17 cellular contexts compared by ENCODE assay signal in the genomic region with DNA sequence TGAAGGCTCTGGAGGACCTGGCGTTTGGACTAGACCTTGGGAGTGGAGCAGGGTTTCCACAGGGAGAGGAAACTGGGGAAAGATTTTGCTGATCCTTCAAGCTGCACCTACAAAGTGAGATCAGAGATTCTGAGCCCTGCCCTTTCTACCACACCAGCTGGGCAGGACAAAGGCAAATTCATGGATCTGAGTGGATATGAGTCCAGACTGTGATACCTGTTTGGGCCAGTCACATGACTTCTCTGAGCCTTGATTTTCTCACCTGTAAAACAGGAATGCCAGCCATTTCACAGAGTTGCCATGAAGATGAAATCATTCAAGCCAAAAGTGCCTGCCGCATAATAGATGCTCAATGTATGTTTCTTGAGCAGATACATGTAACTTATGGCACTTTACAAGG. TPM values are rescaled to one million over a fixed set of nuclear protein-coding genes. Genes with fewer than 3 reads are reported as not detected.
A peak's percentile ranks its signal among the peaks of the same experiment; 100 is the strongest.
DNase-seq lines count a peak whose midpoint lies in the region; ATAC-seq and TF ChIP-seq lines count a peak whose summit lies in the region.
"Had no signal": no experiment of that assay in that cellular context is flagged by ENCODE, and none has a peak within 500 bp of the region (broad histone marks: within the 10 kb centered on the region; RNA-seq: fewer than 3 reads in every experiment).

No MANE protein-coding gene starts in this region.

- H3K36me3 ChIP-seq in CD8-positive, alpha-beta memory T cell (ENCODE audit: insufficient read depth, low read length): no peaks in the 10 kb centered on the region
- H3K36me3 ChIP-seq in thyroid gland: no peaks in the 10 kb centered on the region
- H3K36me3 ChIP-seq in MM.1S (replicated peaks; ENCODE audit: insufficient read depth, low read length): no peaks in the 10 kb centered on the region

- peaks cover 0 to 21% (median 0%) of the 10 kb centered on the region in 3 donors for H3K36me3 Mint-ChIP-seq in CD8-positive, alpha-beta memory T cell
- peaks cover 16% of the 10 kb centered on the region for H3K36me3 Mint-ChIP-seq in activated T-helper 1 cell treated with anti-CD3 and anti-CD28 coated beads, Interleukin-12 subunit alpha, Interleukin-12 subunit beta, Interleukin-2, Interleukin-4 antibody, amounts not matched to agents 30 ng/mL and 10 ng/mL and 1 ng/mL, durations not matched to agents 14 hours and 24 hours and 36 hours (ENCODE audit: low read depth)
- H3K36me3 Mint-ChIP-seq in immature natural killer cell: peaks cover 0 to 8% (median 0%) of the 10 kb centered on the region in 3 donors
- H3K36me3 Mint-ChIP-seq in activated CD4-positive, alpha-beta T cell treated with anti-CD3 and anti-CD28 coated beads, Interleukin-2, amount 10 ng/mL, durations not matched to agents 24 days and 14 days (ENCODE audit: low read depth): peaks cover 36% of the 10 kb centered on the region
- H3K36me3 Mint-ChIP-seq: IgD-negative memory B cell had no signal

- H3K79me2 ChIP-seq in MM.1S (ENCODE audit: low read length): no peaks in the 10 kb centered on the region

- no peaks in the 10 kb centered on the region for H4K20me1 ChIP-seq in MM.1S (ENCODE audit: insufficient read depth, low read length)

- POLR2A ChIA-PET in CD8-positive, alpha-beta memory T cell (lab: Charles Lee): no interaction called here

- no peak overlapping the region for H3K27ac ChIP-seq in CD8-positive, alpha-beta memory T cell (ENCODE audit: low read depth, low read length)
- H3K27ac ChIP-seq in thyroid gland (peak overlapping the region in 2 of 3 donors; percentile 82 to 90), MM.1S (ENCODE audit: low read length) (no peak overlapping the region)
- H3K27ac ChIP-seq: C4-2B had no signal

- no peak overlapping the region for H2AFZ ChIP-seq in MM.1S (ENCODE audit: low read length)

- TF ChIP-seq POLR2A in thyroid gland (IDR thresholded peaks at IDR 0.05): no peak

- H3K27ac Mint-ChIP-seq in CD8-positive, alpha-beta memory T cell: peak overlapping the region in 5 of 8 donors; percentile 19 to 73 (median 52)
- peak overlapping the region; percentile 22 for H3K27ac Mint-ChIP-seq in activated T-helper 1 cell treated with anti-CD3 and anti-CD28 coated beads, Interleukin-12 subunit alpha, Interleukin-12 subunit beta, Interleukin-2, Interleukin-4 antibody, amounts not matched to agents 30 ng/mL and 10 ng/mL and 1 ng/mL, durations not matched to agents 14 hours and 24 hours and 36 hours
- peak overlapping the region in 4 of 6 donors; percentile 21 to 49 (median 30) for H3K27ac Mint-ChIP-seq in immature natural killer cell
- no peak overlapping the region for H3K27ac Mint-ChIP-seq in activated CD4-positive, alpha-beta T cell treated with anti-CD3 and anti-CD28 coated beads, Interleukin-2, amount 10 ng/mL, durations not matched to agents 24 days and 14 days

- CTCF ChIA-PET in CD8-positive, alpha-beta memory T cell (lab: Charles Lee): interaction anchor here (1.0 kb wide), 1 partner anchor 110 kb away, joined by 4 read pairs; the partner anchor contains the start of gene EIF2D

- no peak overlapping the region for H3K4me3 Mint-ChIP-seq in CD8-positive, alpha-beta memory T cell
- H3K4me3 Mint-ChIP-seq in activated T-helper 1 cell treated with anti-CD3 and anti-CD28 coated beads, Interleukin-12 subunit alpha, Interleukin-12 subunit beta, Interleukin-2, Interleukin-4 antibody, amounts not matched to agents 30 ng/mL and 10 ng/mL and 1 ng/mL, durations not matched to agents 14 hours and 24 hours and 36 hours: no peak overlapping the region
- no peak overlapping the region for H3K4me3 Mint-ChIP-seq in immature natural killer cell
- no peak overlapping the region for H3K4me3 Mint-ChIP-seq in activated CD4-positive, alpha-beta T cell treated with anti-CD3 and anti-CD28 coated beads, Interleukin-2, amount 10 ng/mL, durations not matched to agents 24 days and 14 days
- H3K4me3 Mint-ChIP-seq: IgD-negative memory B cell had no signal

- intact Hi-C loops in activated T-helper 1 cell treated with anti-CD3 and anti-CD28 coated beads, Interleukin-12 subunit alpha, Interleukin-12 subunit beta, Interleukin-2, Interleukin-4 antibody, amounts not matched to agents 30 ng/mL and 10 ng/mL and 1 ng/mL, durations not matched to agents 14 hours and 24 hours and 36 hours (cut with micrococcal nuclease): loop anchor here (10.0 kb wide), 2 partner anchors 302 to 402 kb away; no protein-coding TSS in a partner anchor
- intact Hi-C loops in thyroid gland (cut with DNase I): no loop called here
- intact Hi-C loops in activated CD4-positive, alpha-beta T cell treated with anti-CD3 and anti-CD28 coated beads, Interleukin-2, amount 10 ng/mL, durations not matched to agents 24 days and 14 days (cut with micrococcal nuclease): no loop called here

- H3K9me2 ChIP-seq in MM.1S (replicated peaks; ENCODE audit: insufficient read depth, low read length): no peaks in the 10 kb centered on the region

- no peak overlapping the region for H3K4me3 ChIP-seq in CD8-positive, alpha-beta memory T cell (ENCODE audit: low read length)
- no peak overlapping the region for H3K4me3 ChIP-seq in thyroid gland (replicated peaks in 1 of 3)
- H3K4me3 ChIP-seq in MM.1S (ENCODE audit: low read length): no peak overlapping the region

- H3K9me3 ChIP-seq in CD8-positive, alpha-beta memory T cell (ENCODE audit: low read length): no peaks in the 10 kb centered on the region
- H3K9me3 ChIP-seq in thyroid gland (no peaks in the 10 kb centered on the region), MM.1S (replicated peaks; ENCODE audit: insufficient read depth, low read length) (no peaks in the 10 kb centered on the region)

- no peaks in the 10 kb centered on the region for H3K27me3 ChIP-seq in CD8-positive, alpha-beta memory T cell (ENCODE audit: insufficient read depth, low read length, poor library complexity, severe bottlenecking)
- no peaks in the 10 kb centered on the region for H3K27me3 ChIP-seq in thyroid gland
- H3K27me3 ChIP-seq in MM.1S (replicated peaks; ENCODE audit: insufficient read depth, low read length): no peaks in the 10 kb centered on the region

- no peak for ATAC-seq in GM19035 (IDR thresholded peaks at IDR 0.05; ENCODE audit: unreplicated experiment)

- no peaks in the 10 kb centered on the region for H3K9me3 Mint-ChIP-seq in CD8-positive, alpha-beta memory T cell
- H3K9me3 Mint-ChIP-seq in activated T-helper 1 cell treated with anti-CD3 and anti-CD28 coated beads, Interleukin-12 subunit alpha, Interleukin-12 subunit beta, Interleukin-2, Interleukin-4 antibody, amounts not matched to agents 30 ng/mL and 10 ng/mL and 1 ng/mL, durations not matched to agents 14 hours and 24 hours and 36 hours: no peaks in the 10 kb centered on the region
- no peaks in the 10 kb centered on the region for H3K9me3 Mint-ChIP-seq in immature natural killer cell
- H3K9me3 Mint-ChIP-seq in activated CD4-positive, alpha-beta T cell treated with anti-CD3 and anti-CD28 coated beads, Interleukin-2, amount 10 ng/mL, durations not matched to agents 24 days and 14 days: no peaks in the 10 kb centered on the region
- H3K9me3 Mint-ChIP-seq: IgD-negative memory B cell had no signal

- H3K27me3 Mint-ChIP-seq in CD8-positive, alpha-beta memory T cell: no peaks in the 10 kb centered on the region
- no peaks in the 10 kb centered on the region for H3K27me3 Mint-ChIP-seq in activated T-helper 1 cell treated with anti-CD3 and anti-CD28 coated beads, Interleukin-12 subunit alpha, Interleukin-12 subunit beta, Interleukin-2, Interleukin-4 antibody, amounts not matched to agents 30 ng/mL and 10 ng/mL and 1 ng/mL, durations not matched to agents 14 hours and 24 hours and 36 hours (ENCODE audit: insufficient read depth)
- peaks cover 3 to 10% (median 9%) of the 10 kb centered on the region in 3 donors for H3K27me3 Mint-ChIP-seq in immature natural killer cell (ENCODE audit: low read depth in 3 of 3)
- H3K27me3 Mint-ChIP-seq in activated CD4-positive, alpha-beta T cell treated with anti-CD3 and anti-CD28 coated beads, Interleukin-2, amount 10 ng/mL, durations not matched to agents 24 days and 14 days: peaks cover 3% of the 10 kb centered on the region

- 94 to 95% methylated on average over 2 of the region's 2 CpGs for WGBS in thyroid gland, 2 donors

- no peak for TF ChIP-seq CTCF in thyroid gland (IDR thresholded peaks at IDR 0.05)
- no peak for TF ChIP-seq CTCF in MM.1S (IDR thresholded peaks at IDR 0.05; ENCODE audit: low read length)

- no peaks in the 10 kb centered on the region for H3F3A ChIP-seq in MM.1S (ENCODE audit: insufficient read depth, low read length)

- no peak overlapping the region for H3K4me2 ChIP-seq in MM.1S (ENCODE audit: low read depth, low read length)

- no peak for DNase-seq in CD8-positive, alpha-beta memory T cell
- DNase-seq in activated T-helper 1 cell treated with anti-CD3 and anti-CD28 coated beads, Interleukin-12 subunit alpha, Interleukin-12 subunit beta, Interleukin-2, Interleukin-4 antibody, amounts not matched to agents 30 ng/mL and 10 ng/mL and 1 ng/mL, durations not matched to agents 14 hours and 24 hours and 36 hours (ENCODE audit: low spot score): no peak
- DNase-seq in immature natural killer cell (no peak), thyroid gland (no peak), MM.1S (no peak), Kasumi-1 (lab: John Stamatoyannopoulos, UW) (no peak)
- no peak for DNase-seq in activated CD4-positive, alpha-beta T cell treated with anti-CD3 and anti-CD28 coated beads, Interleukin-2, amount 10 ng/mL, durations not matched to agents 24 days and 14 days
- DNase-seq: COR-L47, DMS 273 treated with DMSO at 0.1 percent for 48 hours, DND-41, NCI-H1105 treated with DMSO at 0.1 percent for 48 hours, NCI-H1694, NCI-H2227 treated with DMSO at 0.1 percent for 48 hours, NCI-H524 had no signal

- peaks cover 31 to 43% (median 34%) of the 10 kb centered on the region in 3 donors for H3K4me1 Mint-ChIP-seq in CD8-positive, alpha-beta memory T cell
- H3K4me1 Mint-ChIP-seq in activated T-helper 1 cell treated with anti-CD3 and anti-CD28 coated beads, Interleukin-12 subunit alpha, Interleukin-12 subunit beta, Interleukin-2, Interleukin-4 antibody, amounts not matched to agents 30 ng/mL and 10 ng/mL and 1 ng/mL, durations not matched to agents 14 hours and 24 hours and 36 hours (ENCODE audit: low read depth): peaks cover 36% of the 10 kb centered on the region
- H3K4me1 Mint-ChIP-seq in immature natural killer cell: peaks cover 30 to 43% of the 10 kb centered on the region in 2 donors
- H3K4me1 Mint-ChIP-seq in activated CD4-positive, alpha-beta T cell treated with anti-CD3 and anti-CD28 coated beads, Interleukin-2, amount 10 ng/mL, durations not matched to agents 24 days and 14 days: peaks cover 33% of the 10 kb centered on the region

- no peak overlapping the region for H3K9ac ChIP-seq in MM.1S (ENCODE audit: low read length)

- peaks cover 23% of the 10 kb centered on the region for H3K4me1 ChIP-seq in CD8-positive, alpha-beta memory T cell (ENCODE audit: insufficient read depth, low read length)
- peaks cover 19 to 59% of the 10 kb centered on the region in 2 donors for H3K4me1 ChIP-seq in thyroid gland
- no peaks in the 10 kb centered on the region for H3K4me1 ChIP-seq in MM.1S (ENCODE audit: low read length)

RNA-seq across cellular contexts. Expression of gene RASSF5, which starts 4.9 kb away (rescaled TPM):
- 100 to 1,000 TPM; 163 to 165 TPM for total RNA-seq in CD8-positive, alpha-beta memory T cell
- polyA plus RNA-seq in CD8-positive, alpha-beta memory T cell: 329 TPM
- total RNA-seq in activated T-helper 1 cell treated with anti-CD3 and anti-CD28 coated beads, Interleukin-12 subunit alpha, Interleukin-12 subunit beta, Interleukin-2, Interleukin-4 antibody, amounts not matched to agents 30 ng/mL and 10 ng/mL and 1 ng/mL, durations not matched to agents 14 hours and 24 hours and 36 hours: 220 and 221 TPM in 2 replicates
- 100 to 1,000 TPM; 218 to 459 (median 310) TPM for polyA plus RNA-seq in immature natural killer cell
- 10 to 100 TPM; 14.0 to 16.4 (median 14.5) TPM for total RNA-seq in thyroid gland
- 193 and 196 TPM in 2 replicates for total RNA-seq in activated CD4-positive, alpha-beta T cell treated with anti-CD3 and anti-CD28 coated beads, Interleukin-2, amount 10 ng/mL, durations not matched to agents 24 days and 14 days

RNA-seq across cellular contexts. Expression of gene IKBKE, which starts 32.1 kb away (rescaled TPM):
- total RNA-seq in CD8-positive, alpha-beta memory T cell: 10 to 100 TPM; 17.1 to 18.4 TPM
- 46.6 TPM for polyA plus RNA-seq in CD8-positive, alpha-beta memory T cell
- total RNA-seq in activated T-helper 1 cell treated with anti-CD3 and anti-CD28 coated beads, Interleukin-12 subunit alpha, Interleukin-12 subunit beta, Interleukin-2, Interleukin-4 antibody, amounts not matched to agents 30 ng/mL and 10 ng/mL and 1 ng/mL, durations not matched to agents 14 hours and 24 hours and 36 hours: 59.8 and 64.9 TPM in 2 replicates
- polyA plus RNA-seq in immature natural killer cell: 10 to 100 TPM; 21.1 to 29.7 (median 28.3) TPM
- total RNA-seq in thyroid gland: 10 to 100 TPM in 1 of 4 donors, 1 to 10 TPM in 3; 4.7 to 10.5 (median 9.4) TPM
- 50.0 and 51.5 TPM in 2 replicates for total RNA-seq in activated CD4-positive, alpha-beta T cell treated with anti-CD3 and anti-CD28 coated beads, Interleukin-2, amount 10 ng/mL, durations not matched to agents 24 days and 14 days

Comparison
In these comparisons a context has a peak if more than half of its experiments do, and no peak if none do; other contexts are left out.
1. H3K27ac ChIP-seq: peak in thyroid gland (2 of 3); none in CD8-positive, alpha-beta memory T cell (single experiment) and MM.1S (single experiment).
2. RNA of gene RASSF5, which starts 4.9 kb away (total RNA-seq): 220 to 221 TPM in activated T-helper 1 cell treated with anti-CD3 and anti-CD28 coated beads, Interleukin-12 subunit alpha, Interleukin-12 subunit beta, Interleukin-2, Interleukin-4 antibody, amounts not matched to agents 30 ng/mL and 10 ng/mL and 1 ng/mL, durations not matched to agents 14 hours and 24 hours and 36 hours, 193 to 196 TPM in activated CD4-positive, alpha-beta T cell treated with anti-CD3 and anti-CD28 coated beads, Interleukin-2, amount 10 ng/mL, durations not matched to agents 24 days and 14 days and 163 to 165 TPM in CD8-positive, alpha-beta memory T cell; 14.0 to 16.4 TPM in thyroid gland; every median in the first group is over 4 times any median in the second.